12 cellular contexts compared by ENCODE assay signal in genomic region chr10:124225468-124226270, GRCh38.
A peak's percentile ranks its signal among the peaks of the same experiment; 100 is the strongest.
DNase-seq lines count a peak whose midpoint lies in the region; ATAC-seq and TF ChIP-seq lines count a peak whose summit lies in the region.
"Had no signal": no experiment of that assay in that cellular context is flagged by ENCODE, and none has a peak within 500 bp of the region (broad histone marks: within the 10 kb centered on the region; RNA-seq: fewer than 3 reads in every experiment).

No MANE protein-coding gene starts in this region.

- H3K27me3 Mint-ChIP-seq in activated CD4-positive, alpha-beta memory T cell treated with anti-CD3 and anti-CD28 coated beads for 36 hours: peaks cover 3% of the 10 kb centered on the region

- no peak overlapping the region for H3K4me2 ChIP-seq in smooth muscle cell

- H3K4me3 Mint-ChIP-seq in activated CD4-positive, alpha-beta memory T cell treated with anti-CD3 and anti-CD28 coated beads for 36 hours: peak overlapping the region; percentile 44

- intact Hi-C loops in A673 (cut with micrococcal nuclease; ENCODE audit: unreplicated experiment): no loop called here
- intact Hi-C loops in activated CD4-positive, alpha-beta memory T cell treated with anti-CD3 and anti-CD28 coated beads for 36 hours (cut with micrococcal nuclease): loop anchor here (5.0 to 10.0 kb wide), 3 partner anchors 239 to 1838 kb away; partner anchors contain the start of genes EDRF1 and LHPP

- no peaks in the 10 kb centered on the region for H3K4me1 ChIP-seq in A673 (ENCODE audit: insufficient read depth, low read length, poor library complexity, severe bottlenecking)
- no peaks in the 10 kb centered on the region for H3K4me1 ChIP-seq in HEK293 (ENCODE audit: control insufficient read depth, insufficient read depth, low read length)
- no peaks in the 10 kb centered on the region for H3K4me1 ChIP-seq in foreskin keratinocyte
- H3K4me1 ChIP-seq in smooth muscle cell (ENCODE audit: low read depth): peaks cover 6% of the 10 kb centered on the region
- H3K4me1 ChIP-seq: Caco-2 had no signal

- ATAC-seq in foreskin keratinocyte: peak; percentile 12
- ATAC-seq in GM19328 (IDR thresholded peaks at IDR 0.05; ENCODE audit: unreplicated experiment): no peak

- H3K4me1 Mint-ChIP-seq in activated CD4-positive, alpha-beta memory T cell treated with anti-CD3 and anti-CD28 coated beads for 36 hours (ENCODE audit: low read depth): peaks cover 2% of the 10 kb centered on the region

- H2AFZ ChIP-seq in smooth muscle cell (ENCODE audit: low read depth): no peak overlapping the region

- 93% methylated on average over 15 of the region's 15 CpGs for WGBS in smooth muscle cell (ENCODE audit: low lambda C conversion rate)

- peak overlapping the region; percentile 76 for H3K27ac Mint-ChIP-seq in activated CD4-positive, alpha-beta memory T cell treated with anti-CD3 and anti-CD28 coated beads for 36 hours

- no peak for TF ChIP-seq CTCF in A673 (conservative IDR thresholded peaks at IDR 0.05; ENCODE audit: low read depth, low read length)
- no peak for TF ChIP-seq CTCF in HEK293 (tag by site-specific recombination; IDR thresholded peaks at IDR 0.05)
- TF ChIP-seq CTCF in foreskin keratinocyte (conservative IDR thresholded peaks at IDR 0.05): no peak
- no peak for TF ChIP-seq CTCF in smooth muscle cell (IDR thresholded peaks at IDR 0.05; ENCODE audit: borderline replicate concordance, insufficient read depth, poor library complexity, severe bottlenecking)

- H3K36me3 ChIP-seq in A673 (ENCODE audit: insufficient read depth, low read length, poor library complexity, severe bottlenecking): no peaks in the 10 kb centered on the region
- H3K36me3 ChIP-seq in HEK293 (ENCODE audit: control insufficient read depth in 2 of 2, insufficient read depth in 1 of 2, low read length in 2 of 2): no peaks in the 10 kb centered on the region
- H3K36me3 ChIP-seq in smooth muscle cell (ENCODE audit: low read depth): no peaks in the 10 kb centered on the region
- H3K36me3 ChIP-seq: upper lobe of left lung had no signal

- H3K27me3 ChIP-seq in A673 (replicated peaks; ENCODE audit: insufficient read depth, low read depth, low read length, poor library complexity) (no peaks in the 10 kb centered on the region), foreskin keratinocyte (no peaks in the 10 kb centered on the region), smooth muscle cell (ENCODE audit: low read depth) (no peaks in the 10 kb centered on the region)
- H3K27me3 ChIP-seq: upper lobe of left lung had no signal

- H3K9ac ChIP-seq in smooth muscle cell (ENCODE audit: low read depth): no peak overlapping the region

- POLR2A ChIA-PET in A673 (lab: Charles Lee; ENCODE audit: low non-redundant PET) (no interaction called here), HEK293 (lab: Yijun Ruan, JAX) (no interaction called here)
- POLR2A ChIA-PET in activated CD4-positive, alpha-beta memory T cell treated with anti-CD3 and anti-CD28 coated beads for 36 hours (lab: Charles Lee): no interaction called here

- H3K9me3 ChIP-seq in A673 (ENCODE audit: low read depth, low read length, poor library complexity, severe bottlenecking) (peaks cover 15% of the 10 kb centered on the region), HEK293 (ENCODE audit: control insufficient read depth, insufficient read depth, low read depth, low read length) (no peaks in the 10 kb centered on the region), smooth muscle cell (replicated peaks; ENCODE audit: low read depth) (no peaks in the 10 kb centered on the region)
- H3K9me3 ChIP-seq: Caco-2 had no signal

- H3K36me3 Mint-ChIP-seq in activated CD4-positive, alpha-beta memory T cell treated with anti-CD3 and anti-CD28 coated beads for 36 hours: no peaks in the 10 kb centered on the region

- BruUV-seq in A673 (replicated peaks; lab: Mats Ljungman, UMichigan): no TSS peak

- H3F3A ChIP-seq in smooth muscle cell (ENCODE audit: low read depth): no peaks in the 10 kb centered on the region

- CTCF ChIA-PET in A673 (lab: Charles Lee) (no interaction called here), HEK293 (lab: Yijun Ruan, JAX) (interaction anchor here (0.8 to 0.9 kb wide), 2 partner anchors 10 to 231 kb away, joined by 4 to 5 read pairs; no protein-coding TSS in a partner anchor)
- CTCF ChIA-PET in activated CD4-positive, alpha-beta memory T cell treated with anti-CD3 and anti-CD28 coated beads for 36 hours (lab: Charles Lee): interaction anchor here (1.1 to 2.0 kb wide), 2 partner anchors 163 to 230 kb away, joined by 7 read pairs; no protein-coding TSS in a partner anchor

- H3K9me3 Mint-ChIP-seq in activated CD4-positive, alpha-beta memory T cell treated with anti-CD3 and anti-CD28 coated beads for 36 hours: peaks cover 39% of the 10 kb centered on the region

- DNase-seq in A673 (ENCODE audit: low spot score) (peak; percentile 18), foreskin keratinocyte (no peak), hepatic stellate cell (ENCODE audit: low spot score) (no peak), smooth muscle cell (lab: John Stamatoyannopoulos, UW; ENCODE audit: unreplicated experiment) (no peak), NCI-H345 (lab: John Stamatoyannopoulos, UW) (no peak)
- DNase-seq in activated CD4-positive, alpha-beta memory T cell treated with anti-CD3 and anti-CD28 coated beads for 36 hours: peak; percentile 68
- DNase-seq: cortex of kidney, hippocampal formation, upper lobe of left lung had no signal

- no peak overlapping the region for H3K27ac ChIP-seq in A673 (ENCODE audit: low read depth, low read length, poor library complexity, severe bottlenecking)
- no peak overlapping the region for H3K27ac ChIP-seq in HEK293 (ENCODE audit: extremely low read depth, low read depth, low read length)
- no peak overlapping the region for H3K27ac ChIP-seq in foreskin keratinocyte
- no peak overlapping the region for H3K27ac ChIP-seq in smooth muscle cell (ENCODE audit: low read depth)
- H3K27ac ChIP-seq: upper lobe of left lung had no signal

- no peak overlapping the region for H3K4me3 ChIP-seq in A673 (ENCODE audit: low read depth, low read length, poor library complexity, severe bottlenecking)
- no peak overlapping the region for H3K4me3 ChIP-seq in HEK293 (ENCODE audit: low read depth, low read length)
- no peak overlapping the region for H3K4me3 ChIP-seq in smooth muscle cell
- H3K4me3 ChIP-seq: upper lobe of left lung had no signal

- H3K79me2 ChIP-seq in smooth muscle cell (ENCODE audit: low read depth): no peaks in the 10 kb centered on the region

- no peaks in the 10 kb centered on the region for H4K20me1 ChIP-seq in smooth muscle cell (ENCODE audit: low read depth)

TF ChIP-seq in HEK293, 187 proteins besides CTCF, POLR2A, EP300 and RAD21:
- TF ChIP-seq ZNF645 (tag by site-specific recombination; IDR thresholded peaks at IDR 0.05): no peak
- peak; percentile 75 for TF ChIP-seq IKZF3 (tag by site-specific recombination; IDR thresholded peaks at IDR 0.05)

Comparison
In these comparisons a context has a peak if more than half of its experiments do, and no peak if none do; other contexts are left out.
1. DNase-seq: peak in A673 (single experiment) and activated CD4-positive, alpha-beta memory T cell treated with anti-CD3 and anti-CD28 coated beads for 36 hours (single experiment); none in foreskin keratinocyte (0 of 2), hepatic stellate cell (single experiment), smooth muscle cell (single experiment) and NCI-H345 (single experiment).